Comparison of ENCODE assay signal across 1 cellular context in the genomic region with DNA sequence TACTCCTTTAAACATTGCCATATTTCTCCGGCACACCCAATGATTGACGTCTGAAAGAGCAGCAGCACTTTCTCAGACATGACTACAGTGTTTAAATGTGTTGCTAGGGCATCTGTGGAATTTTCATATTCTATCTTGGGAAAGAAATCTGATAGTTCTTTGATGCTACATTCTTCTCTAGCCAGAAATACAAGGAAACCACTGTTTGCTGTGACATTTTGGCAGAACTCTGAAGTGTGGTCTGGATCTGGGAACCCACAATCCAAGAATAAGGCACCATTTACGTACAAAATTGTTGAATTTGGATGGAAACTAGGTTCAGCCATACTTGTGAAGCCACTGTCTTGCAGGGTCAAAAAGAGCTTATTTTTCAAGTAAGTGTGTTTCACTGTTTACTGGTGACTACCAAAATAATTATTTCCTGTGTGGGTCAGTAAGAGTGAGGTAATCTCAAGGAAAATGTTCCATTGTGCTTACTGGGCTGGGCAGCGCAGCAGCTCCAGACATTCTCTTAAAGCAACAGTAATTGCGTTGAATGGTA.
TF ChIP-seq lines count a peak whose summit lies in the region.

No MANE protein-coding gene starts in this region.

TF ChIP-seq in IMR-90, 13 proteins besides CTCF, POLR2A, EP300 and RAD21 (continued from another document):
- TF ChIP-seq MAZ (IDR thresholded peaks at IDR 0.05; ENCODE audit: borderline replicate concordance, low read depth, low read length) (no peak), RFX5 (IDR thresholded peaks at IDR 0.05; ENCODE audit: low read depth, low read length) (no peak)
